8 cellular contexts compared by ENCODE assay signal in the genomic region with DNA sequence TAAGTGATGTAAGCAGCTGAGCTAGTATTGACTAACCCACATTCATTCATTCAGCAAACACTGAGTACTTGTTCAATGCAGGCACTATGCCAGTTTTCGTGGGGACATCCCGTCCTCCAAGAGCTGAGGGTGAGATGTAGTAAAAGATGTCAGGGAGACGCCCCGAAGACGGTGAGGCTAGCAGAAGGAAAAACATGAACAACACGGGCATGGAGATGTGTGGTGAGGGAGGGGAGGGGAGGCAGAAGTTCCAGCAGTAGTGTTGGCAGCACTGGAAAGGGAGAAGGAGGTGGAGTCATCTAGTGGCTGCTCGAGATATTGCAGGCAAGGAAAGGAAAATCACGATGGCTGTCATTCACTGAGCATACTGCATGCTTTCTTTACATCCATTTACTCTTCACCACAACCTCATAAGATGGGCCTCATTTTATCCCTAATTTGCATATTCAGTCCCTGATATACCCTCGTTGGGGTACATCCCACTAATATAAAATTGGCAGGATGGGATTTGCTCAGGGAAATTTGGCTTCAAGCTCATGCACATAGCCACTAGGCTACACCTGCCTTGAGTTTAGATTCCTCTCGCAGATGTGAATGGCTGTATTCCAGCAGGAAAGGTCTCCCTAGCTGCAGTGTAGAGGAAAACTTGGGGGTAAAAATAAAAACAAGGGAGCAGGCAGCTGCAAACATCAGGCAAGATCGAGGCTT. TPM values are rescaled to one million over a fixed set of nuclear protein-coding genes. Genes with fewer than 3 reads are reported as not detected.
DNase-seq lines count a peak whose midpoint lies in the region; ATAC-seq, FAIRE-seq and TF ChIP-seq lines count a peak whose summit lies in the region.

No MANE protein-coding gene starts in this region.

- no peaks in the 10 kb centered on the region for H3K9me3 ChIP-seq in A673 (ENCODE audit: low read depth, low read length, poor library complexity, severe bottlenecking)
- H3K9me3 ChIP-seq in OCI-LY1 (ENCODE audit: low read length): no peaks in the 10 kb centered on the region
- H3K9me3 ChIP-seq in pancreas: no peaks in the 10 kb centered on the region

- CTCF ChIA-PET in A673 (lab: Charles Lee): interaction anchor here (0.5 to 0.6 kb wide), 3 partner anchors 78 to 1025 kb away, joined by 3 to 4 read pairs (median 3); a partner anchor contains a TSS
- CTCF ChIA-PET in activated naive CD4-positive, alpha-beta T cell treated with anti-CD3 and anti-CD28 coated beads for 36 hours (lab: Charles Lee): interaction anchor here (0.6 to 1.7 kb wide), 11 partner anchors 9 to 1296 kb away, joined by 3 to 4 read pairs (median 3); no protein-coding TSS in a partner anchor

- intact Hi-C loops in A673 (cut with micrococcal nuclease; ENCODE audit: unreplicated experiment): loop anchor here (10.0 kb wide), 1 partner anchor 311 kb away; no protein-coding TSS in a partner anchor
- intact Hi-C loops in activated naive CD4-positive, alpha-beta T cell treated with anti-CD3 and anti-CD28 coated beads for 36 hours (cut with micrococcal nuclease): loop anchor here (2.0 to 5.0 kb wide), 2 partner anchors 299 to 552 kb away; no protein-coding TSS in a partner anchor
- intact Hi-C loops in pancreas (cut with DNase I): no loop called here

- ATAC-seq in pancreas (peak; percentile 59 to 81 (median 69)), HG02884 (IDR thresholded peaks at IDR 0.05; ENCODE audit: unreplicated experiment) (no peak)

- H3K27me3 Mint-ChIP-seq in activated naive CD4-positive, alpha-beta T cell treated with anti-CD3 and anti-CD28 coated beads for 36 hours (ENCODE audit: low read depth): peaks cover 38% of the 10 kb centered on the region
- H3K27me3 Mint-ChIP-seq in glutamatergic neuron (ENCODE audit: unreplicated experiment): peaks cover 5% of the 10 kb centered on the region

- H3K27me3 ChIP-seq in A673 (replicated peaks; ENCODE audit: insufficient read depth, low read depth, low read length, poor library complexity): peaks cover 7% of the 10 kb centered on the region
- H3K27me3 ChIP-seq in OCI-LY1 (ENCODE audit: insufficient read depth, low read length): no peaks in the 10 kb centered on the region
- no peaks in the 10 kb centered on the region for H3K27me3 ChIP-seq in pancreas

- no peaks in the 10 kb centered on the region for H3K79me2 ChIP-seq in OCI-LY1 (ENCODE audit: insufficient read depth, low read length)

- no peak overlapping the region for H3K27ac Mint-ChIP-seq in activated naive CD4-positive, alpha-beta T cell treated with anti-CD3 and anti-CD28 coated beads for 36 hours
- H3K27ac Mint-ChIP-seq in glutamatergic neuron (ENCODE audit: unreplicated experiment): peak overlapping the region; percentile 50

- H3K4me1 ChIP-seq in A673 (ENCODE audit: insufficient read depth, low read length, poor library complexity, severe bottlenecking): no peaks in the 10 kb centered on the region
- peaks cover 5% of the 10 kb centered on the region for H3K4me1 ChIP-seq in OCI-LY1 (ENCODE audit: insufficient read depth, low read length, severe bottlenecking)
- peaks cover 0 to 11% (median 6%) of the 10 kb centered on the region in 3 donors for H3K4me1 ChIP-seq in pancreas

- H3K4me3 Mint-ChIP-seq in activated naive CD4-positive, alpha-beta T cell treated with anti-CD3 and anti-CD28 coated beads for 36 hours: no peak overlapping the region
- no peak overlapping the region for H3K4me3 Mint-ChIP-seq in glutamatergic neuron (ENCODE audit: unreplicated experiment)

- H3K4me2 ChIP-seq in OCI-LY1 (ENCODE audit: low read length): no peak overlapping the region

- H3K9me3 Mint-ChIP-seq in activated naive CD4-positive, alpha-beta T cell treated with anti-CD3 and anti-CD28 coated beads for 36 hours: no peaks in the 10 kb centered on the region
- peaks cover 4% of the 10 kb centered on the region for H3K9me3 Mint-ChIP-seq in glutamatergic neuron (ENCODE audit: unreplicated experiment)

- no peaks in the 10 kb centered on the region for H3K9me2 ChIP-seq in OCI-LY1 (ENCODE audit: low read depth, low read length)

- 10% methylated on average over 11 of the region's 11 CpGs for WGBS in pancreas, 2 donors

- H3F3A ChIP-seq in OCI-LY1 (ENCODE audit: insufficient read depth, low read length): no peaks in the 10 kb centered on the region

- H3K4me1 Mint-ChIP-seq in activated naive CD4-positive, alpha-beta T cell treated with anti-CD3 and anti-CD28 coated beads for 36 hours (ENCODE audit: low read depth): peaks cover 10% of the 10 kb centered on the region
- H3K4me1 Mint-ChIP-seq in glutamatergic neuron (ENCODE audit: low read depth, unreplicated experiment): peaks cover 19% of the 10 kb centered on the region

- no peak overlapping the region for H2AFZ ChIP-seq in OCI-LY1 (ENCODE audit: low read length)

- no peak for FAIRE-seq in pancreas (lab: Jason Lieb, UNC)

- DNase-seq in A673 (ENCODE audit: low spot score) (peak; percentile 74), HPDE6-E6E7 (ENCODE audit: extremely low spot score) (peak; percentile 72), glutamatergic neuron (peak; percentile 76), pancreas (peak in 1 of 6 donors; percentile 74)
- peak; percentile 72 for DNase-seq in activated naive CD4-positive, alpha-beta T cell treated with anti-CD3 and anti-CD28 coated beads for 36 hours

- POLR2A ChIA-PET in A673 (lab: Charles Lee; ENCODE audit: low non-redundant PET): no interaction called here

- no peaks in the 10 kb centered on the region for H3K36me3 Mint-ChIP-seq in activated naive CD4-positive, alpha-beta T cell treated with anti-CD3 and anti-CD28 coated beads for 36 hours (ENCODE audit: low read depth)
- no peaks in the 10 kb centered on the region for H3K36me3 Mint-ChIP-seq in glutamatergic neuron (ENCODE audit: unreplicated experiment)

- H3K36me3 ChIP-seq in A673 (ENCODE audit: insufficient read depth, low read length, poor library complexity, severe bottlenecking) (no peaks in the 10 kb centered on the region), OCI-LY1 (ENCODE audit: insufficient read depth, low read length) (no peaks in the 10 kb centered on the region), pancreas (no peaks in the 10 kb centered on the region)

- no peak overlapping the region for H3K9ac ChIP-seq in OCI-LY1 (ENCODE audit: low read length)

- H3K4me3 ChIP-seq in A673 (ENCODE audit: low read depth, low read length, poor library complexity, severe bottlenecking) (no peak overlapping the region), OCI-LY1 (ENCODE audit: low read depth, low read length, poor library complexity, severe bottlenecking) (no peak overlapping the region), pancreas (no peak overlapping the region)

- H3K27ac ChIP-seq in A673 (ENCODE audit: low read depth, low read length, poor library complexity, severe bottlenecking) (no peak overlapping the region), OCI-LY1 (ENCODE audit: low read depth, low read length, poor library complexity, severe bottlenecking) (no peak overlapping the region), pancreas (no peak overlapping the region)

- peak; percentile 92 for TF ChIP-seq CTCF in A673 (conservative IDR thresholded peaks at IDR 0.05; ENCODE audit: low read depth, low read length)
- TF ChIP-seq CTCF in GM12873 (IDR thresholded peaks at IDR 0.05; ENCODE audit: insufficient read depth, low read depth, low read length, missing control alignments): peak; percentile 100
- peak; percentile 80 for TF ChIP-seq CTCF in OCI-LY1 (IDR thresholded peaks at IDR 0.05; ENCODE audit: low read length)
- peak; percentile 94 for TF ChIP-seq CTCF in glutamatergic neuron (IDR thresholded peaks at IDR 0.05; ENCODE audit: partially characterized antibody, unreplicated experiment)
- TF ChIP-seq CTCF in pancreas (IDR thresholded peaks at IDR 0.05): peak; percentile 84 to 92 (median 92)

- no TSS peak for BruUV-seq in A673 (replicated peaks; lab: Mats Ljungman, UMichigan)

- no peaks in the 10 kb centered on the region for H4K20me1 ChIP-seq in OCI-LY1 (ENCODE audit: insufficient read depth, low read length)

RNA-seq across cellular contexts. Expression of a gene that starts 14.5 kb away (rescaled TPM):
- total RNA-seq in A673 (2021) (not detected in 2 replicates), glutamatergic neuron (ENCODE audit: unreplicated experiment) (not detected), pancreas (10 to 100 TPM; 26.6 to 55.9 (median 46.4) TPM)
- total RNA-seq in activated naive CD4-positive, alpha-beta T cell treated with anti-CD3 and anti-CD28 coated beads for 36 hours: not detected
- 10 to 100 TPM; 26.1 to 41.9 TPM for polyA plus RNA-seq in pancreas

RNA-seq across cellular contexts. Expression of a gene that starts 38.1 kb away (rescaled TPM):
- total RNA-seq in A673 (2021) (not detected in 2 replicates), glutamatergic neuron (ENCODE audit: unreplicated experiment) (0.17 TPM), pancreas (under 1 TPM in 1 of 6 donors, not detected in 5; 0.19 TPM)
- not detected for total RNA-seq in activated naive CD4-positive, alpha-beta T cell treated with anti-CD3 and anti-CD28 coated beads for 36 hours
- under 1 TPM; 0.11 to 0.28 TPM for polyA plus RNA-seq in pancreas

RNA-seq across cellular contexts. Expression of a gene that starts 56.6 kb away (rescaled TPM):
- 0.11 TPM in 2 replicates for total RNA-seq in A673 (2021)
- not detected for total RNA-seq in activated naive CD4-positive, alpha-beta T cell treated with anti-CD3 and anti-CD28 coated beads for 36 hours
- 2.1 TPM for total RNA-seq in glutamatergic neuron (ENCODE audit: unreplicated experiment)
- 1 to 10 TPM in 2 of 6 donors, under 1 TPM in 4; 0.28 to 1.2 (median 0.39) TPM for total RNA-seq in pancreas
- 1 to 10 TPM; 1.8 to 3.2 TPM for polyA plus RNA-seq in pancreas

Comparison
In these comparisons a context has a peak if more than half of its experiments do, and no peak if none do; other contexts are left out.
1. RNA of a gene that starts 14.5 kb away (total RNA-seq): 26.6 to 55.9 TPM in pancreas; not detected in A673, not detected in activated naive CD4-positive, alpha-beta T cell treated with anti-CD3 and anti-CD28 coated beads for 36 hours and not detected in glutamatergic neuron (single experiment); every median in the first group is over 10 times any median in the second.
2. intact Hi-C loops: an anchor here in A673 (10.0 kb wide) and activated naive CD4-positive, alpha-beta T cell treated with anti-CD3 and anti-CD28 coated beads for 36 hours (2.0 to 5.0 kb wide); none called in pancreas.
3. Peak in every context shown above with its lines, with median percentiles within 50 percentile points of each other: CTCF ChIP-seq.